In genomic region chr19:3537438-3538240, GRCh38 we compare ENCODE assay signal across 9 cellular contexts. TPM values are rescaled to one million over a fixed set of nuclear protein-coding genes. Genes with fewer than 3 reads are reported as not detected.
DNase-seq lines count a peak whose midpoint lies in the region; ATAC-seq and TF ChIP-seq lines count a peak whose summit lies in the region.
"Had no signal": no experiment of that assay in that cellular context is flagged by ENCODE, and none has a peak within 500 bp of the region (broad histone marks: within the 10 kb centered on the region; RNA-seq: fewer than 3 reads in every experiment).

No MANE protein-coding gene starts in this region.

- peaks cover 9% of the 10 kb centered on the region for H3K36me3 Mint-ChIP-seq in HFFc6 (ENCODE audit: low read depth)
- peaks cover 10% of the 10 kb centered on the region for H3K36me3 Mint-ChIP-seq in activated naive CD8-positive, alpha-beta T cell treated with anti-CD3 and anti-CD28 coated beads for 36 hours
- peaks cover 20% of the 10 kb centered on the region for H3K36me3 Mint-ChIP-seq in osteocyte (ENCODE audit: unreplicated experiment)

- no peaks in the 10 kb centered on the region for H3K4me1 ChIP-seq in effector memory CD4-positive, alpha-beta T cell (ENCODE audit: control insufficient read depth, insufficient read depth, low read length, poor library complexity, severe bottlenecking)
- H3K4me1 ChIP-seq: colonic mucosa had no signal

- no peaks in the 10 kb centered on the region for H3K27me3 ChIP-seq in effector memory CD4-positive, alpha-beta T cell (replicated peaks; ENCODE audit: control insufficient read depth, insufficient read depth, low read length, poor library complexity, severe bottlenecking)
- H3K27me3 ChIP-seq: colonic mucosa, stomach had no signal

- no peak overlapping the region for H3K27ac ChIP-seq in effector memory CD4-positive, alpha-beta T cell (ENCODE audit: insufficient read depth, low read length, poor library complexity, severe bottlenecking)
- H3K27ac ChIP-seq: colonic mucosa had no signal

- TF ChIP-seq CTCF in HFFc6 (IDR thresholded peaks at IDR 0.05) (no peak), osteocyte (IDR thresholded peaks at IDR 0.05) (no peak)

- H3K4me1 Mint-ChIP-seq in HFFc6 (ENCODE audit: low read depth), result no peaks in the 10 kb centered on the region
- no peaks in the 10 kb centered on the region for H3K4me1 Mint-ChIP-seq in activated naive CD8-positive, alpha-beta T cell treated with anti-CD3 and anti-CD28 coated beads for 36 hours
- H3K4me1 Mint-ChIP-seq in osteocyte (ENCODE audit: unreplicated experiment), result peaks cover 9% of the 10 kb centered on the region

- DNase-seq in HFFc6, result no peak
- no peak for DNase-seq in activated naive CD8-positive, alpha-beta T cell treated with anti-CD3 and anti-CD28 coated beads for 36 hours
- no peak for DNase-seq in osteocyte (ENCODE audit: extremely low spot score, unreplicated experiment)
- DNase-seq in effector memory CD4-positive, alpha-beta T cell, result no peak
- DNase-seq: activated T-cell treated with anti-CD3 and anti-CD28 coated beads, Interleukin-2, amount 50 U/mL, for 4 hours; colonic mucosa; stomach had no signal

- peaks cover 42% of the 10 kb centered on the region for H3K36me3 ChIP-seq in effector memory CD4-positive, alpha-beta T cell (ENCODE audit: control insufficient read depth, insufficient read depth, low read length)

- ATAC-seq in HG03432 (IDR thresholded peaks at IDR 0.05; ENCODE audit: unreplicated experiment) (no peak), GM18517 (IDR thresholded peaks at IDR 0.05; ENCODE audit: unreplicated experiment) (no peak)

- no peaks in the 10 kb centered on the region for H3K9me3 ChIP-seq in effector memory CD4-positive, alpha-beta T cell (ENCODE audit: control insufficient read depth, low read length)
- H3K9me3 ChIP-seq: colonic mucosa, stomach had no signal

- H3K9me3 Mint-ChIP-seq in HFFc6 (no peaks in the 10 kb centered on the region), osteocyte (ENCODE audit: unreplicated experiment) (no peaks in the 10 kb centered on the region)
- no peaks in the 10 kb centered on the region for H3K9me3 Mint-ChIP-seq in activated naive CD8-positive, alpha-beta T cell treated with anti-CD3 and anti-CD28 coated beads for 36 hours
- H3K9me3 Mint-ChIP-seq: activated T-cell treated with anti-CD3 and anti-CD28 coated beads, Interleukin-2, amount 50 U/mL, for 4 hours had no signal

- H3K27me3 Mint-ChIP-seq in HFFc6 (ENCODE audit: insufficient read depth) (peaks cover 6% of the 10 kb centered on the region), osteocyte (ENCODE audit: unreplicated experiment) (no peaks in the 10 kb centered on the region)
- H3K27me3 Mint-ChIP-seq in activated naive CD8-positive, alpha-beta T cell treated with anti-CD3 and anti-CD28 coated beads for 36 hours, result no peaks in the 10 kb centered on the region

- H3K4me3 Mint-ChIP-seq in HFFc6, result no peak overlapping the region
- no peak overlapping the region for H3K4me3 Mint-ChIP-seq in activated naive CD8-positive, alpha-beta T cell treated with anti-CD3 and anti-CD28 coated beads for 36 hours
- no peak overlapping the region for H3K4me3 Mint-ChIP-seq in osteocyte (ENCODE audit: unreplicated experiment)
- H3K4me3 Mint-ChIP-seq: activated T-cell treated with anti-CD3 and anti-CD28 coated beads, Interleukin-2, amount 50 U/mL, for 4 hours had no signal

- H3K4me3 ChIP-seq in effector memory CD4-positive, alpha-beta T cell (ENCODE audit: insufficient read depth, low read depth, low read length, poor library complexity, severe bottlenecking), result no peak overlapping the region
- H3K4me3 ChIP-seq: colonic mucosa, stomach had no signal

- peak overlapping the region; percentile 28 for H3K27ac Mint-ChIP-seq in HFFc6
- peak overlapping the region; percentile 60 for H3K27ac Mint-ChIP-seq in activated naive CD8-positive, alpha-beta T cell treated with anti-CD3 and anti-CD28 coated beads for 36 hours
- peak overlapping the region; percentile 23 for H3K27ac Mint-ChIP-seq in osteocyte (ENCODE audit: unreplicated experiment)

RNA-seq across cellular contexts. Expression of gene TEKTIP1, which starts 1.3 kb away (rescaled TPM):
- under 1 TPM in 5 of 6 experiments, not detected in 1; 0.25 to 0.51 (median 0.46) TPM for total RNA-seq in HFFc6 (2021; fragmentation: NEBNext Ultra II Directional; extraction: Animal tissue kit (Norgen Biotek cat#: 25700))
- total RNA-seq in activated naive CD8-positive, alpha-beta T cell treated with anti-CD3 and anti-CD28 coated beads for 36 hours, result 1 to 10 TPM; 1.2 to 2.2 TPM
- 0.73 and 0.97 TPM in 2 replicates for total RNA-seq in osteocyte
- total RNA-seq: stomach had no signal

RNA-seq across cellular contexts. Expression of gene MFSD12, which starts 19.7 kb away (rescaled TPM):
- 100 to 1,000 TPM in 2 of 6 experiments, 10 to 100 TPM in 4; 75.1 to 101 (median 79.6) TPM for total RNA-seq in HFFc6 (2021; fragmentation: NEBNext Ultra II Directional; extraction: Animal tissue kit (Norgen Biotek cat#: 25700))
- total RNA-seq in activated naive CD8-positive, alpha-beta T cell treated with anti-CD3 and anti-CD28 coated beads for 36 hours, result 10 to 100 TPM; 73.2 to 76.1 TPM
- total RNA-seq in osteocyte, result 85.5 and 91.7 TPM in 2 replicates

RNA-seq across cellular contexts. Expression of gene FZR1, which starts 31.5 kb away (rescaled TPM):
- total RNA-seq in HFFc6 (2021; fragmentation: NEBNext Ultra II Directional; extraction: Animal tissue kit (Norgen Biotek cat#: 25700)), result 10 to 100 TPM; 43.9 to 56.8 (median 46.0) TPM
- 10 to 100 TPM; 32.6 to 39.6 TPM for total RNA-seq in activated naive CD8-positive, alpha-beta T cell treated with anti-CD3 and anti-CD28 coated beads for 36 hours
- total RNA-seq in osteocyte, result 45.3 and 49.5 TPM in 2 replicates

RNA-seq across cellular contexts. Expression of gene HMG20B, which starts 35.1 kb away (rescaled TPM):
- total RNA-seq in HFFc6 (2021; fragmentation: NEBNext Ultra II Directional; extraction: Animal tissue kit (Norgen Biotek cat#: 25700)), result 10 to 100 TPM; 73.5 to 90.1 (median 78.3) TPM
- 10 to 100 TPM; 37.1 to 41.6 TPM for total RNA-seq in activated naive CD8-positive, alpha-beta T cell treated with anti-CD3 and anti-CD28 coated beads for 36 hours
- total RNA-seq in osteocyte, result 74.1 and 81.4 TPM in 2 replicates

RNA-seq across cellular contexts. Expression of gene DOHH, which starts 37.2 kb away (rescaled TPM):
- 10 to 100 TPM; 14.3 to 20.4 (median 17.0) TPM for total RNA-seq in HFFc6 (2021; fragmentation: NEBNext Ultra II Directional; extraction: Animal tissue kit (Norgen Biotek cat#: 25700))
- 10 to 100 TPM; 17.2 to 18.3 TPM for total RNA-seq in activated naive CD8-positive, alpha-beta T cell treated with anti-CD3 and anti-CD28 coated beads for 36 hours
- 10.0 and 10.8 TPM in 2 replicates for total RNA-seq in osteocyte
